In the genomic region with DNA sequence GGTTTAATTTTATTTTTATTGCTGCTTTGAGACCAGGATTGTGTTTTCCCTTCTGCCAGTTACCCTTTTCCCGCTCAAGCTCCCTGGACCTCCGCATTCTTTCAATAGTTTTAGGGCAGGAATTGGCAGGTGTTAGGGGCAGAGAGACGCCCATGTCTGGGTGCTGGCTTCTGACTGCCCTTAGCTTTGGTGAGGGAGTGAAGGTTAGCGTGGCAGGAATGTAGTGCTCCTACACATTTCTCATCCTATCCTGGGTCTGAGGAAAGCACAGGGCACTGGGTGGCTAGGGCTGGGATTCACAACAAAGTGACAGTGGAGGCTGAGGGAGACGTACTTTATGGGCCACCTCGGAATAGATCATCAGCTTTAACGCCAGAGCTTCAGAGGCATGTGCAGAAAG, we compare ENCODE assay signal across 9 cellular contexts.
DNase-seq lines count a peak whose midpoint lies in the region; ATAC-seq and TF ChIP-seq lines count a peak whose summit lies in the region.
"Had no signal": no experiment of that assay in that cellular context is flagged by ENCODE, and none has a peak within 500 bp of the region (broad histone marks: within the 10 kb centered on the region; RNA-seq: fewer than 3 reads in every experiment).

No MANE protein-coding gene starts in this region.

- H2BK5ac ChIP-seq in mesenchymal stem cell (ENCODE audit: low read depth, low read length, poor library complexity, severe bottlenecking) = peak overlapping the region; percentile 36

- peak overlapping the region; percentile 63 for H3K9ac ChIP-seq in mesenchymal stem cell (ENCODE audit: low read length)
- no peak overlapping the region for H3K9ac ChIP-seq in Karpas-422 (ENCODE audit: low read length)

- no peaks in the 10 kb centered on the region for H3K9me3 ChIP-seq in mesenchymal stem cell (ENCODE audit: control insufficient read depth, low read length)
- no peaks in the 10 kb centered on the region for H3K9me3 ChIP-seq in suprapubic skin
- H3K9me3 ChIP-seq in Karpas-422 (ENCODE audit: low read length) = no peaks in the 10 kb centered on the region

- H3K9me3 Mint-ChIP-seq in chondrocyte (ENCODE audit: low read depth) = no peaks in the 10 kb centered on the region

- no peak for ATAC-seq in HG03342 (IDR thresholded peaks at IDR 0.05; ENCODE audit: unreplicated experiment)

- H4K91ac ChIP-seq in mesenchymal stem cell (ENCODE audit: low read length) = peak overlapping the region; percentile 97

- H3K4me3 Mint-ChIP-seq in chondrocyte (ENCODE audit: unreplicated experiment) = peak overlapping the region; percentile 44

- H3K36me3 Mint-ChIP-seq in chondrocyte (ENCODE audit: low read depth) = no peaks in the 10 kb centered on the region

- intact Hi-C loops in posterior vena cava (cut with DNase I) = no loop called here

- H2BK15ac ChIP-seq in mesenchymal stem cell (ENCODE audit: low read depth, poor library complexity, severe bottlenecking) = peak overlapping the region; percentile 74

- H3K79me1 ChIP-seq in mesenchymal stem cell (replicated peaks; ENCODE audit: low read length, poor library complexity, severe bottlenecking) = no peaks in the 10 kb centered on the region

- H3K27ac ChIP-seq in mesenchymal stem cell (ENCODE audit: low read length, poor library complexity, severe bottlenecking) (peak overlapping the region; percentile 91), suprapubic skin (peak overlapping the region; percentile 46), Karpas-422 (ENCODE audit: low read length) (no peak overlapping the region)

- peak overlapping the region; percentile 85 to 90 for H3K4ac ChIP-seq in mesenchymal stem cell (ENCODE audit: low read depth in 1 of 2, low read length in 2 of 2)

- no peaks in the 10 kb centered on the region for H3K79me2 ChIP-seq in Karpas-422 (ENCODE audit: low read length)

- H4K20me1 ChIP-seq in Karpas-422 (ENCODE audit: insufficient read depth, low read depth, low read length) = no peaks in the 10 kb centered on the region

- H3K9me2 ChIP-seq in Karpas-422 (replicated peaks; ENCODE audit: insufficient read depth, low read length) = no peaks in the 10 kb centered on the region

- peak overlapping the region; percentile 87 for H2BK120ac ChIP-seq in mesenchymal stem cell (ENCODE audit: low read depth, low read length)

- H3K4me1 ChIP-seq in mesenchymal stem cell (ENCODE audit: control insufficient read depth, insufficient read depth, low read depth, low read length) (peaks cover 19% of the 10 kb centered on the region), suprapubic skin (peaks cover 40% of the 10 kb centered on the region), Karpas-422 (ENCODE audit: low read length) (no peaks in the 10 kb centered on the region)

- peak overlapping the region; percentile 98 for H4K8ac ChIP-seq in mesenchymal stem cell (ENCODE audit: low read length)

- H3K4me2 ChIP-seq in mesenchymal stem cell (ENCODE audit: low read length, poor library complexity, severe bottlenecking) (no peak overlapping the region), Karpas-422 (ENCODE audit: low read depth, low read length, poor library complexity, severe bottlenecking) (no peak overlapping the region)

- H3K36me3 ChIP-seq in mesenchymal stem cell (ENCODE audit: control insufficient read depth in 1 of 2, insufficient read depth in 2 of 2, low read depth in 1 of 2, low read length in 2 of 2) (no peaks in the 10 kb centered on the region), suprapubic skin (no peaks in the 10 kb centered on the region), Karpas-422 (ENCODE audit: insufficient read depth, low read length) (no peaks in the 10 kb centered on the region)

- DNase-seq in LoVo (ENCODE audit: low spot score) = peak; percentile 7
- DNase-seq in chondrocyte (ENCODE audit: low spot score) = no peak
- DNase-seq in mesenchymal stem cell = no peak
- DNase-seq in suprapubic skin (ENCODE audit: low spot score in 2 of 2) = no peak
- DNase-seq in Karpas-422 = no peak
- no peak for DNase-seq in superior temporal gyrus (ENCODE audit: extremely low spot score)
- DNase-seq in posterior vena cava (ENCODE audit: low spot score) = no peak
- DNase-seq: NCI-H187 had no signal

- peak overlapping the region; percentile 98 for H3K27ac Mint-ChIP-seq in chondrocyte (ENCODE audit: unreplicated experiment)

- H2AFZ ChIP-seq in mesenchymal stem cell (ENCODE audit: low read depth, low read length) = peak overlapping the region; percentile 46
- H2AFZ ChIP-seq in Karpas-422 (ENCODE audit: low read length) = no peak overlapping the region

- whole genome bisulfite sequencing in mesenchymal stem cell = 52% methylated on average over 6 of the region's 7 CpGs
- WGBS in suprapubic skin = 74% methylated on average over 7 of the region's 7 CpGs

- H3K18ac ChIP-seq in mesenchymal stem cell (ENCODE audit: low read depth in 1 of 2, low read length in 2 of 2) = peak overlapping the region; percentile 85 to 98

- H3K14ac ChIP-seq in mesenchymal stem cell (ENCODE audit: low read length in 2 of 2) = peak overlapping the region in 1 of 2 experiments; percentile 19

- H3K4me1 Mint-ChIP-seq in chondrocyte (ENCODE audit: low read depth) = peaks cover 57% of the 10 kb centered on the region

- no peak for TF ChIP-seq POLR2A in suprapubic skin (IDR thresholded peaks at IDR 0.05)

- H2BK12ac ChIP-seq in mesenchymal stem cell (ENCODE audit: low read length in 2 of 2) = peak overlapping the region; percentile 69 to 99

- no peak for TF ChIP-seq EP300 in suprapubic skin (IDR thresholded peaks at IDR 0.05)

- peak overlapping the region; percentile 39 for H2AK5ac ChIP-seq in mesenchymal stem cell (ENCODE audit: low read length, severe bottlenecking)

- H3K23ac ChIP-seq in mesenchymal stem cell (ENCODE audit: low read length in 2 of 2) = peak overlapping the region in 1 of 2 experiments; percentile 16

- no peaks in the 10 kb centered on the region for H3K27me3 Mint-ChIP-seq in chondrocyte (ENCODE audit: low read depth)

- TF ChIP-seq CTCF in chondrocyte (IDR thresholded peaks at IDR 0.05) = no peak
- no peak for TF ChIP-seq CTCF in suprapubic skin (IDR thresholded peaks at IDR 0.05)

- no peak overlapping the region for H3K4me3 ChIP-seq in mesenchymal stem cell (ENCODE audit: insufficient read depth in 1 of 2, low read depth in 1 of 2, low read length in 2 of 2)
- no peak overlapping the region for H3K4me3 ChIP-seq in suprapubic skin
- no peak overlapping the region for H3K4me3 ChIP-seq in Karpas-422 (ENCODE audit: low read length)

- no peaks in the 10 kb centered on the region for H3K27me3 ChIP-seq in mesenchymal stem cell (ENCODE audit: control insufficient read depth in 1 of 2, insufficient read depth in 1 of 2, low read length in 2 of 2)
- no peaks in the 10 kb centered on the region for H3K27me3 ChIP-seq in suprapubic skin
- no peaks in the 10 kb centered on the region for H3K27me3 ChIP-seq in Karpas-422 (ENCODE audit: low read length)
